ENCODE assay signal across 19 cellular contexts in the genomic region with DNA sequence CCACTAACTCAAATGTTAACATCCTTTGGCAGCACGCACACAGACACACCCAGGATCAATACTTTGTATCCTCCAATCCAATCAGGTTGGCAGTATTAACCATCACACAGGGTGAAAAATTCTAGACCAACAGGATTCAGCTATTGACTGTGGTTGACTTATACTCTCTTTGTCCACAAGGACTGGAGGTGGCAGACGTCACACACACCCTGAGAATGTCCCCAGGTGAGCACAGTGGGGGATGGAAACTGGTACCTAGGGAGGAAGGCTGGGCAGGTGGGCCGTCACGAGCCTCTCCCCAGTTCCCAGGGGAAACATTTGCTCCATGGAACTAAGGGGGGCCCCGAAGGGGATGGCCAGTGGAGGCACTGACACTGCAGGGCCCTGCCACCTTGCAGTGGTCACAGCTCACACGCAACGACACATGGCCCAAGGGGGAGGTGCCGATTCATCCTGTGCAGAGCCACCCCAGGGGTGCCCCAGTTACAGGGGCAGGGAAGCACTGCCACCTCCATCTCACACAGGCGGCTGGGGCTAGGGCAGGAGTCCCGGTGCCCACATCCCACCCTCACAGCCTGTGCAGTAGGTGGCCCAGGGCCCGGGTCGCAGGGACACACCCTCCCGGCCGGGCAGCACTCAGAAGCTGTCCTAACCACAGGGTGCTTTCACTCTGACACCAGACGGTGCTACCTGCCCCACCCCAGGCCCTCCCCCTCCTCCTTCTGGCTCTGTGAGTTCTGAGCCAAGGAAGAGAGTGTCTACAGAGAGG. TPM values are rescaled to one million over a fixed set of nuclear protein-coding genes. Genes with fewer than 3 reads are reported as not detected.
A peak's percentile ranks its signal among the peaks of the same experiment; 100 is the strongest.
DNase-seq lines count a peak whose midpoint lies in the region; ATAC-seq and TF ChIP-seq lines count a peak whose summit lies in the region.
"Had no signal": no experiment of that assay in that cellular context is flagged by ENCODE, and none has a peak within 500 bp of the region (broad histone marks: within the 10 kb centered on the region; RNA-seq: fewer than 3 reads in every experiment).

No MANE protein-coding gene starts in this region.

- peaks cover 44% of the 10 kb centered on the region for H3K27me3 Mint-ChIP-seq in activated naive CD4-positive, alpha-beta T cell treated with anti-CD3 and anti-CD28 coated beads, Interleukin-2, amount 10 ng/mL, durations not matched to agents 7 days and 5 days
- peaks cover 31% of the 10 kb centered on the region for H3K27me3 Mint-ChIP-seq in HFFc6 (ENCODE audit: insufficient read depth)
- H3K27me3 Mint-ChIP-seq in stimulated activated memory B cell treated with anti-CD40 and anti-IgM and Interleukin-4, amounts not matched to agents 10 μg/mL and 1 μg/mL and 100 μg/mL, for 72 hours = peaks cover 50% of the 10 kb centered on the region

- no peak for TF ChIP-seq EP300 in suprapubic skin (IDR thresholded peaks at IDR 0.05)

- H3K9me3 Mint-ChIP-seq in activated naive CD4-positive, alpha-beta T cell treated with anti-CD3 and anti-CD28 coated beads, Interleukin-2, amount 10 ng/mL, durations not matched to agents 7 days and 5 days = no peaks in the 10 kb centered on the region
- no peaks in the 10 kb centered on the region for H3K9me3 Mint-ChIP-seq in HFFc6
- no peaks in the 10 kb centered on the region for H3K9me3 Mint-ChIP-seq in stimulated activated memory B cell treated with anti-CD40 and anti-IgM and Interleukin-4, amounts not matched to agents 10 μg/mL and 1 μg/mL and 100 μg/mL, for 72 hours
- H3K9me3 Mint-ChIP-seq: activated T-helper 1 cell treated with anti-CD3 and anti-CD28 coated beads, Interleukin-12 subunit alpha, Interleukin-12 subunit beta, Interleukin-2, Interleukin-4 antibody, amounts not matched to agents 30 ng/mL and 10 ng/mL and 1 ng/mL, durations not matched to agents 14 hours and 24 hours and 36 hours had no signal

- no peaks in the 10 kb centered on the region for H3K27me3 ChIP-seq in suprapubic skin
- H3K27me3 ChIP-seq: adrenal gland, dorsolateral prefrontal cortex, gastrocnemius medialis had no signal

- peak; percentile 20 for ATAC-seq in stimulated activated memory B cell treated with anti-CD40 and anti-IgM and Interleukin-4, amounts not matched to agents 10 μg/mL and 1 μg/mL and 100 μg/mL, for 72 hours
- no peak for ATAC-seq in HG03139 (IDR thresholded peaks at IDR 0.05; ENCODE audit: unreplicated experiment)

- H3K9me3 ChIP-seq in suprapubic skin = no peaks in the 10 kb centered on the region
- H3K9me3 ChIP-seq: adrenal gland, gastrocnemius medialis had no signal

- H3K4me3 ChIP-seq in suprapubic skin = no peak overlapping the region
- H3K4me3 ChIP-seq in lower leg skin (ENCODE audit: low read depth, poor library complexity, severe bottlenecking) = no peak overlapping the region

- intact Hi-C loops in lower leg skin (cut with DNase I; ENCODE audit: low total_unique reads) = no loop called here

- H3K4me1 ChIP-seq in suprapubic skin = peaks cover 20% of the 10 kb centered on the region

- CTCF ChIA-PET in activated naive CD4-positive, alpha-beta T cell treated with anti-CD3 and anti-CD28 coated beads, Interleukin-2, amount 10 ng/mL, durations not matched to agents 7 days and 5 days (lab: Charles Lee) = interaction anchor here (1.1 kb wide), 1 partner anchor 43 kb away, joined by 3 read pairs; no protein-coding TSS in a partner anchor

- no peak for TF ChIP-seq POLR2A in suprapubic skin (IDR thresholded peaks at IDR 0.05)
- no peak for TF ChIP-seq POLR2A in lower leg skin (IDR thresholded peaks at IDR 0.05)

- no peak overlapping the region for H3K27ac ChIP-seq in suprapubic skin
- H3K27ac ChIP-seq: RWPE1 had no signal

- H3K4me3 Mint-ChIP-seq in activated naive CD4-positive, alpha-beta T cell treated with anti-CD3 and anti-CD28 coated beads, Interleukin-2, amount 10 ng/mL, durations not matched to agents 7 days and 5 days = no peak overlapping the region
- no peak overlapping the region for H3K4me3 Mint-ChIP-seq in HFFc6
- H3K4me3 Mint-ChIP-seq in stimulated activated memory B cell treated with anti-CD40 and anti-IgM and Interleukin-4, amounts not matched to agents 10 μg/mL and 1 μg/mL and 100 μg/mL, for 72 hours = no peak overlapping the region

- peaks cover 23% of the 10 kb centered on the region for H3K4me1 Mint-ChIP-seq in activated naive CD4-positive, alpha-beta T cell treated with anti-CD3 and anti-CD28 coated beads, Interleukin-2, amount 10 ng/mL, durations not matched to agents 7 days and 5 days
- peaks cover 12% of the 10 kb centered on the region for H3K4me1 Mint-ChIP-seq in HFFc6 (ENCODE audit: low read depth)
- no peaks in the 10 kb centered on the region for H3K4me1 Mint-ChIP-seq in stimulated activated memory B cell treated with anti-CD40 and anti-IgM and Interleukin-4, amounts not matched to agents 10 μg/mL and 1 μg/mL and 100 μg/mL, for 72 hours

- no peaks in the 10 kb centered on the region for H3K36me3 Mint-ChIP-seq in activated naive CD4-positive, alpha-beta T cell treated with anti-CD3 and anti-CD28 coated beads, Interleukin-2, amount 10 ng/mL, durations not matched to agents 7 days and 5 days
- no peaks in the 10 kb centered on the region for H3K36me3 Mint-ChIP-seq in HFFc6 (ENCODE audit: low read depth)
- H3K36me3 Mint-ChIP-seq in stimulated activated memory B cell treated with anti-CD40 and anti-IgM and Interleukin-4, amounts not matched to agents 10 μg/mL and 1 μg/mL and 100 μg/mL, for 72 hours = no peaks in the 10 kb centered on the region

- peak; percentile 27 for DNase-seq in activated naive CD4-positive, alpha-beta T cell treated with anti-CD3 and anti-CD28 coated beads, Interleukin-2, amount 10 ng/mL, durations not matched to agents 7 days and 5 days
- DNase-seq in activated naive CD4-positive, alpha-beta T cell (lab: John Stamatoyannopoulos, UW) = no peak
- DNase-seq in HFFc6 (no peak), cerebellar cortex (ENCODE audit: low spot score) (peak; percentile 62), suprapubic skin (ENCODE audit: low spot score in 2 of 2) (no peak), lower leg skin (ENCODE audit: low spot score in 2 of 2) (no peak)
- DNase-seq: DND-41, gastrocnemius medialis, KBM-7, NCI-H187 treated with DMSO at 0.1 percent for 48 hours, NCI-H345 had no signal

- H3K27ac Mint-ChIP-seq in activated naive CD4-positive, alpha-beta T cell treated with anti-CD3 and anti-CD28 coated beads, Interleukin-2, amount 10 ng/mL, durations not matched to agents 7 days and 5 days = no peak overlapping the region
- H3K27ac Mint-ChIP-seq in HFFc6 = no peak overlapping the region
- no peak overlapping the region for H3K27ac Mint-ChIP-seq in stimulated activated memory B cell treated with anti-CD40 and anti-IgM and Interleukin-4, amounts not matched to agents 10 μg/mL and 1 μg/mL and 100 μg/mL, for 72 hours
- H3K27ac Mint-ChIP-seq: activated T-helper 1 cell treated with anti-CD3 and anti-CD28 coated beads, Interleukin-12 subunit alpha, Interleukin-12 subunit beta, Interleukin-2, Interleukin-4 antibody, amounts not matched to agents 30 ng/mL and 10 ng/mL and 1 ng/mL, durations not matched to agents 14 hours and 24 hours and 36 hours had no signal

- no peaks in the 10 kb centered on the region for H3K36me3 ChIP-seq in suprapubic skin
- H3K36me3 ChIP-seq: adrenal gland, gastrocnemius medialis had no signal

- WGBS in suprapubic skin = 89% methylated on average over 5 of the region's 15 CpGs
- 77 to 82% methylated on average over 7 to 15 of the region's 15 CpGs for WGBS in lower leg skin, 2 donors

- 0 out of 2 replicates have a peak, but pooled peaks have one; percentile 11 for TF ChIP-seq CTCF in HFFc6 (IDR thresholded peaks at IDR 0.05)
- no peak for TF ChIP-seq CTCF in suprapubic skin (IDR thresholded peaks at IDR 0.05)
- TF ChIP-seq CTCF in lower leg skin (IDR thresholded peaks at IDR 0.05) = no peak

RNA-seq across cellular contexts. Expression of a gene that starts 17.4 kb away (rescaled TPM):
- 1 to 10 TPM; 1.8 to 5.4 (median 2.2) TPM for total RNA-seq in HFFc6 (2021; fragmentation: NEBNext Ultra II Directional; extraction: Animal tissue kit (Norgen Biotek cat#: 25700))
- total RNA-seq in suprapubic skin (10 to 100 TPM in 2 of 4 donors, 1 to 10 TPM in 2; 7.6 to 21.3 (median 9.9) TPM), lower leg skin (10 to 100 TPM in 2 of 4 donors, 1 to 10 TPM in 2; 5.0 to 12.8 (median 9.9) TPM)

RNA-seq across cellular contexts. Expression of a gene that starts 17.7 kb away (rescaled TPM):
- total RNA-seq in HFFc6 (2021; fragmentation: NEBNext Ultra II Directional; extraction: Animal tissue kit (Norgen Biotek cat#: 25700)) = not detected
- total RNA-seq in suprapubic skin (not detected), lower leg skin (not detected)
- total RNA-seq: activated T-helper 1 cell treated with anti-CD3 and anti-CD28 coated beads, Interleukin-12 subunit alpha, Interleukin-12 subunit beta, Interleukin-2, Interleukin-4 antibody, amounts not matched to agents 30 ng/mL and 10 ng/mL and 1 ng/mL, durations not matched to agents 14 hours and 24 hours and 36 hours; cardiac septum; gastrocnemius medialis; mesenteric fat pad had no signal

Comparison
In these comparisons a context has a peak if more than half of its experiments do, and no peak if none do; other contexts are left out.
1. DNase-seq: peak in activated naive CD4-positive, alpha-beta T cell treated with anti-CD3 and anti-CD28 coated beads, Interleukin-2, amount 10 ng/mL, durations not matched to agents 7 days and 5 days (single experiment) and cerebellar cortex (single experiment); none in activated naive CD4-positive, alpha-beta T cell (0 of 4), HFFc6 (single experiment), suprapubic skin (0 of 2) and lower leg skin (0 of 2).